Comparison of ENCODE assay signal across 33 cellular contexts in genomic region chr1:210053126-210053525, GRCh38.
"Had no signal": no experiment of that assay in that cellular context is flagged by ENCODE, and none has a peak within 500 bp of the region (broad histone marks: within the 10 kb centered on the region; RNA-seq: fewer than 3 reads in every experiment).

No MANE protein-coding gene starts in this region.

- H3K36me3 ChIP-seq: MG63, SJCRH30 had no signal

- DNase-seq: Karpas-422, MG63, NCI-H1048, NCI-H1092 treated with DMSO at 0.1 percent for 48 hours, NCI-H1105 treated with DMSO at 0.1 percent for 48 hours, NCI-H1417, NCI-H1436, NCI-H146, NCI-H1694, NCI-H187, NCI-H1930, NCI-H2029 treated with DMSO at 0.1 percent for 48 hours, NCI-H2081 treated with DMSO at 0.1 percent for 48 hours, NCI-H2107, NCI-H2171, NCI-H226, NCI-H446 treated with DMSO at 0.1 percent for 48 hours, NCI-H510A, NCI-H524, NCI-H526, NCI-H69, NCI-H748 treated with DMSO at 0.1 percent for 48 hours, PC-9, SIG-M5, SJCRH30, SK-N-SH, SW 1271, T-helper 1 cell had no signal

- H3K9me3 ChIP-seq: MG63, SK-N-SH had no signal

- H3K4me1 ChIP-seq: SJCRH30 had no signal

- FAIRE-seq: RCC 7860 had no signal

- H3K4me3 Mint-ChIP-seq: T-helper 1 cell treated with Interleukin-12 subunit alpha and Interleukin-12 subunit beta and Interleukin-4 antibody, amounts not matched to agents 30 μg/mL and 1 μg/mL, for 36 hours had no signal

- H3K27ac Mint-ChIP-seq: T-helper 1 cell treated with Interleukin-12 subunit alpha and Interleukin-12 subunit beta and Interleukin-4 antibody, amounts not matched to agents 30 μg/mL and 1 μg/mL, for 36 hours had no signal

- H3K27ac ChIP-seq: PC-9, RWPE1, SJCRH30 had no signal

- H3K27me3 ChIP-seq: SJCRH30 had no signal

- H3K4me3 ChIP-seq: PC-9, SJCRH30 had no signal

- H3K9me3 Mint-ChIP-seq: T-helper 1 cell treated with Interleukin-12 subunit alpha and Interleukin-12 subunit beta and Interleukin-4 antibody, amounts not matched to agents 30 μg/mL and 1 μg/mL, for 36 hours had no signal

- ATAC-seq: Panc1, Right ventricle myocardium inferior had no signal
